ENCODE assay signal across 8 cellular contexts in the genomic region with DNA sequence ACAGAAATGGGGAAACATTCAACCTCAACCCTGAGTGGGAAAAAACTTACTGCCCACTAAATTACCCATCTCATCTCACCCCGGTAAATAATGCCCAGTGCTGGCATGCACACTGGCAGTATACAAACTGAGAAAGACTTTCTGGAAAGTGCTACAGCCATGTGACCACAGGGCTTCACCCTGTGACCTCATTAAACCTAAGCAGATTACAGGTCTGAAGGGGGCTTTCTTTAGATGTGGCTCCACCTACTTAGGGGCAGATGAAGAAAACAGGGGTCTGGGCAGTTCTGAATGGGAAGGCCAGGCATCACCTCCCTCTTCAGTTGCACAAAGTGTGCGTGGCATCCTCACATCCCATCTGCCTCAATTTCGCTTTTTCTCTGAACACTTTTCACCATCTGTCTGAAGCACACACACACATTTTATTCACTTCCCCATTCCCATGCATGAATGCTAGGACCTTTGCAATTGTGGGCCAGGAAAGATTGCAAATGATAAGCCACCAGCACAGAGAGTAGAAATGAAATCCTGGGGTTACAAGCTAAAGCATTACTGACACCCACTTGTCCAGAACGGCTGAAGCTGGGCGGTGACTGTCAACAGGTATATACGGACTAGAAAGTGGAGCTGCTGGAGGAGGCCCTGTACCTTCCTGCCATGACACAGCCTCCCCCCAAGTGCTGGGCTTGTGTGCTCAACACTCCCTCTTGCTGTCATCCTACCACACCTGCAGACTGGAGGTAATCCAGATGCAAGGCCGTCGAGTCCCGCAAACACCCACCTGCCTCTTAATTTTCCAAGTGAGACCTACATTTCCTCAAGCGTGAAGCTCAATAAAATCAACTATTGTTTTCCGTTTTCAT.
DNase-seq lines count a peak whose midpoint lies in the region; ATAC-seq lines count a peak whose summit lies in the region.

No MANE protein-coding gene starts in this region.

- peaks cover 6% of the 10 kb centered on the region for H3K9me3 Mint-ChIP-seq in T-helper 1 cell treated with Interleukin-12 subunit alpha and Interleukin-12 subunit beta and Interleukin-4 antibody, amounts not matched to agents 30 μg/mL and 1 μg/mL, for 36 hours
- H3K9me3 Mint-ChIP-seq in dendritic cell treated with granulocyte-macrophage colony-stimulating factor and Interleukin-4, amounts not matched to agents 40 ng/mL and 50 ng/mL, for 4 days: no peaks in the 10 kb centered on the region
- no peaks in the 10 kb centered on the region for H3K9me3 Mint-ChIP-seq in stimulated activated memory B cell treated with anti-CD40 and anti-IgM and Interleukin-4, amounts not matched to agents 10 μg/mL and 1 μg/mL and 100 μg/mL, for 72 hours

- H3K27ac Mint-ChIP-seq in T-helper 1 cell treated with Interleukin-12 subunit alpha and Interleukin-12 subunit beta and Interleukin-4 antibody, amounts not matched to agents 30 μg/mL and 1 μg/mL, for 36 hours: peak overlapping the region; percentile 28
- peak overlapping the region; percentile 49 for H3K27ac Mint-ChIP-seq in dendritic cell treated with granulocyte-macrophage colony-stimulating factor and Interleukin-4, amounts not matched to agents 40 ng/mL and 50 ng/mL, for 4 days
- peak overlapping the region; percentile 78 for H3K27ac Mint-ChIP-seq in stimulated activated memory B cell treated with anti-CD40 and anti-IgM and Interleukin-4, amounts not matched to agents 10 μg/mL and 1 μg/mL and 100 μg/mL, for 72 hours

- no peak for DNase-seq in T-helper 1 cell
- DNase-seq in NOMO-1 (lab: John Stamatoyannopoulos, UW; ENCODE audit: unreplicated experiment in 2 of 2): peak; percentile 50 to 53
- DNase-seq in stimulated activated CD4-positive, alpha-beta T cell treated with anti-CD3 and anti-CD28 coated beads, Interleukin-15, amount 100 ng/mL, for 24 hours: no peak
- no peak for DNase-seq in SHP77 (lab: John Stamatoyannopoulos, UW)

- H3K36me3 Mint-ChIP-seq in T-helper 1 cell treated with Interleukin-12 subunit alpha and Interleukin-12 subunit beta and Interleukin-4 antibody, amounts not matched to agents 30 μg/mL and 1 μg/mL, for 36 hours (ENCODE audit: low read depth): peaks cover 28% of the 10 kb centered on the region
- peaks cover 64% of the 10 kb centered on the region for H3K36me3 Mint-ChIP-seq in dendritic cell treated with granulocyte-macrophage colony-stimulating factor and Interleukin-4, amounts not matched to agents 40 ng/mL and 50 ng/mL, for 4 days (ENCODE audit: low read depth)
- peaks cover 14% of the 10 kb centered on the region for H3K36me3 Mint-ChIP-seq in stimulated activated memory B cell treated with anti-CD40 and anti-IgM and Interleukin-4, amounts not matched to agents 10 μg/mL and 1 μg/mL and 100 μg/mL, for 72 hours

- peak overlapping the region; percentile 51 for H3K4me3 Mint-ChIP-seq in T-helper 1 cell treated with Interleukin-12 subunit alpha and Interleukin-12 subunit beta and Interleukin-4 antibody, amounts not matched to agents 30 μg/mL and 1 μg/mL, for 36 hours
- H3K4me3 Mint-ChIP-seq in dendritic cell treated with granulocyte-macrophage colony-stimulating factor and Interleukin-4, amounts not matched to agents 40 ng/mL and 50 ng/mL, for 4 days: peak overlapping the region; percentile 45
- H3K4me3 Mint-ChIP-seq in stimulated activated memory B cell treated with anti-CD40 and anti-IgM and Interleukin-4, amounts not matched to agents 10 μg/mL and 1 μg/mL and 100 μg/mL, for 72 hours: peak overlapping the region; percentile 81

- H3K27me3 Mint-ChIP-seq in T-helper 1 cell treated with Interleukin-12 subunit alpha and Interleukin-12 subunit beta and Interleukin-4 antibody, amounts not matched to agents 30 μg/mL and 1 μg/mL, for 36 hours (ENCODE audit: low read depth): no peaks in the 10 kb centered on the region
- no peaks in the 10 kb centered on the region for H3K27me3 Mint-ChIP-seq in dendritic cell treated with granulocyte-macrophage colony-stimulating factor and Interleukin-4, amounts not matched to agents 40 ng/mL and 50 ng/mL, for 4 days
- no peaks in the 10 kb centered on the region for H3K27me3 Mint-ChIP-seq in stimulated activated memory B cell treated with anti-CD40 and anti-IgM and Interleukin-4, amounts not matched to agents 10 μg/mL and 1 μg/mL and 100 μg/mL, for 72 hours

- ATAC-seq in stimulated activated memory B cell treated with anti-CD40 and anti-IgM and Interleukin-4, amounts not matched to agents 10 μg/mL and 1 μg/mL and 100 μg/mL, for 72 hours: no peak
- no peak for ATAC-seq in HG02870 (IDR thresholded peaks at IDR 0.05; ENCODE audit: unreplicated experiment)

- intact Hi-C loops in dendritic cell treated with granulocyte-macrophage colony-stimulating factor and Interleukin-4, amounts not matched to agents 40 ng/mL and 50 ng/mL, for 4 days (cut with micrococcal nuclease): loop anchor here (1.0 to 5.0 kb wide), 2 partner anchors 7 to 132 kb away; no protein-coding TSS in a partner anchor

- H3K4me1 Mint-ChIP-seq in T-helper 1 cell treated with Interleukin-12 subunit alpha and Interleukin-12 subunit beta and Interleukin-4 antibody, amounts not matched to agents 30 μg/mL and 1 μg/mL, for 36 hours (ENCODE audit: low read depth): peaks cover 34% of the 10 kb centered on the region
- peaks cover 72% of the 10 kb centered on the region for H3K4me1 Mint-ChIP-seq in dendritic cell treated with granulocyte-macrophage colony-stimulating factor and Interleukin-4, amounts not matched to agents 40 ng/mL and 50 ng/mL, for 4 days (ENCODE audit: low read depth)
- peaks cover 47% of the 10 kb centered on the region for H3K4me1 Mint-ChIP-seq in stimulated activated memory B cell treated with anti-CD40 and anti-IgM and Interleukin-4, amounts not matched to agents 10 μg/mL and 1 μg/mL and 100 μg/mL, for 72 hours

Comparison
In these comparisons a context has a peak if more than half of its experiments do, and no peak if none do; other contexts are left out.
1. H3K27ac Mint-ChIP-seq: peak in every context shown above with its lines; median percentile 78 in stimulated activated memory B cell treated with anti-CD40 and anti-IgM and Interleukin-4, amounts not matched to agents 10 μg/mL and 1 μg/mL and 100 μg/mL, for 72 hours; 49 in dendritic cell treated with granulocyte-macrophage colony-stimulating factor and Interleukin-4, amounts not matched to agents 40 ng/mL and 50 ng/mL, for 4 days; 28 in T-helper 1 cell treated with Interleukin-12 subunit alpha and Interleukin-12 subunit beta and Interleukin-4 antibody, amounts not matched to agents 30 μg/mL and 1 μg/mL, for 36 hours.
2. DNase-seq: peak in NOMO-1 (2 of 2); none in T-helper 1 cell (0 of 5), stimulated activated CD4-positive, alpha-beta T cell treated with anti-CD3 and anti-CD28 coated beads, Interleukin-15, amount 100 ng/mL, for 24 hours (single experiment) and SHP77 (0 of 2).
3. Peak in every context shown above with its lines, with median percentiles within 50 percentile points of each other: H3K4me3 Mint-ChIP-seq.